In the genomic region with DNA sequence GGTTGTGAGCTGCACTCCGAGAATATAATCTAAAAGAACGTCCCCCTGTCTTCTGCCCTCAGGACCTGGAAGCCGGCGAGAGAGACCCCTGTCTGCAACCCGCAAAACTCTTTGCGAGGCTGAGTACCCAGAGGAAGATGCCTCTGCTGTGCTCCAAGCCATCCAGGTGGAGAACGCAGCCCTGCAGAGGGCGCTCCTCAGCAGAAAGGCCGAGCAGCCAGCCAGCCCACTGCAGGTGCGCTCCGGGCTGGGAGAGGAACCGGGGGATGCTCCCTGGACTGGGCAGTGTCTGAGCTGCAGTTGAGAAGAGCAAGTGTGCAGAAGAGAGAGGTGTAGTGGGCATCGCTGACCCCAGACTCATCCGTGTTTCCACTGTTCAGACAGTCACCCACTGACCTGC, we compare ENCODE assay signal across 1 cellular context.
TF ChIP-seq lines count a peak whose summit lies in the region.

No MANE protein-coding gene starts in this region.

TF ChIP-seq in A549, 52 proteins besides CTCF, POLR2A, EP300 and RAD21 (continued from another document):
- TF ChIP-seq, protein P1, sequence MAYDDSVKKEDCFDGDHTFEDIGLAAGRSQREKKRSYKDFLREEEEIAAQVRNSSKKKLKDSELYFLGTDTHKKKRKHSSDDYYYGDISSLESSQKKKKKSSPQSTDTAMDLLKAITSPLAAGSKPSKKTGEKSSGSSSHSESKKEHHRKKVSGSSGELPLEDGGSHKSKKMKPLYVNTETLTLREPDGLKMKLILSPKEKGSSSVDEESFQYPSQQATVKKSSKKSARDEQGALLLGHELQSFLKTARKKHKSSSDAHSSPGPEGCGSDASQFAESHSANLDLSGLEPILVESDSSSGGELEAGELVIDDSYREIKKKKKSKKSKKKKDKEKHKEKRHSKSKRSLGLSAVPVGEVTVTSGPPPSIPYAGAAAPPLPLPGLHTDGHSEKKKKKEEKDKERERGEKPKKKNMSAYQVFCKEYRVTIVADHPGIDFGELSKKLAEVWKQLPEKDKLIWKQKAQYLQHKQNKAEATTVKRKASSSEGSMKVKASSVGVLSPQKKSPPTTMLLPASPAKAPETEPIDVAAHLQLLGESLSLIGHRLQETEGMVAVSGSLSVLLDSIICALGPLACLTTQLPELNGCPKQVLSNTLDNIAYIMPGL (CRISPR knock-in tag; IDR thresholded peaks at IDR 0.05; ENCODE audit: borderline replicate concordance), result no peak
- TF ChIP-seq NFE2L2 (conservative IDR thresholded peaks at IDR 0.05; ENCODE audit: low read length) (no peak), MYC (IDR thresholded peaks at IDR 0.05; ENCODE audit: borderline replicate concordance, low read length) (no peak), CBX8 (IDR thresholded peaks at IDR 0.05) (no peak), RCOR1 (IDR thresholded peaks at IDR 0.05; ENCODE audit: low read depth, low read length) (no peak)
